18 cellular contexts compared by ENCODE assay signal in the genomic region with DNA sequence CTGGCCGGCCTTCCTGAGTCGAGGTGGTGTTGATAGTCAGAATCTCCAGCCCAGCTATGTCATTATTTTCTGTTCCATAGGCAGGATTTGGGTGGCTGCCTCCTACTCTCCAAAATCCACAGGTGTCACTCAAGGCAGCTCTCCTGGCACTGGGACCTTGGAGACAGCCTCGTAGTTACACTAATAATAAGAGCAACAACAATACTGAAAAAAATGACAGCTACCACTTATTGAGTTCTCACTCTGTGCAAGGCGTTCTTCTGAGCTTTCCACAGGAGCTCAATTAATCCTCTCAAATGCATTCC. TPM values are rescaled to one million over a fixed set of nuclear protein-coding genes. Genes with fewer than 3 reads are reported as not detected.
"Had no signal": no experiment of that assay in that cellular context is flagged by ENCODE, and none has a peak within 500 bp of the region (broad histone marks: within the 10 kb centered on the region; RNA-seq: fewer than 3 reads in every experiment).

No MANE protein-coding gene starts in this region.

- H3K9me3 Mint-ChIP-seq: activated CD8-positive, alpha-beta T cell treated with anti-CD3 and anti-CD28 coated beads for 36 hours; activated naive CD4-positive, alpha-beta T cell treated with anti-CD3 and anti-CD28 coated beads, Interleukin-2, amount 50 U/mL, for 24 hours; neural crest cell; stimulated activated naive CD8-positive, alpha-beta T cell treated with anti-CD3 and anti-CD28 coated beads, Interleukin-15, amount 100 ng/mL, for 72 hours had no signal

- ATAC-seq: activated CD8-positive, alpha-beta T cell treated with anti-CD3 and anti-CD28 coated beads for 36 hours; activated T-cell treated with anti-CD3 and anti-CD28 coated beads, Interleukin-2, amount 50 U/mL, for 4 hours; left colon; sciatic nerve; stimulated activated naive CD8-positive, alpha-beta T cell treated with anti-CD3 and anti-CD28 coated beads, Interleukin-15, amount 100 ng/mL, for 72 hours; upper lobe of right lung had no signal

- H3K4me3 Mint-ChIP-seq: activated CD8-positive, alpha-beta T cell treated with anti-CD3 and anti-CD28 coated beads for 36 hours; activated naive CD4-positive, alpha-beta T cell treated with anti-CD3 and anti-CD28 coated beads, Interleukin-2, amount 50 U/mL, for 24 hours; activated T-cell treated with anti-CD3 and anti-CD28 coated beads, Interleukin-2, amount 50 U/mL, for 4 hours; neural crest cell; stimulated activated naive CD8-positive, alpha-beta T cell treated with anti-CD3 and anti-CD28 coated beads, Interleukin-15, amount 100 ng/mL, for 72 hours had no signal

- H3K36me3 Mint-ChIP-seq: activated naive CD4-positive, alpha-beta T cell treated with anti-CD3 and anti-CD28 coated beads, Interleukin-2, amount 50 U/mL, for 24 hours had no signal

- H3K27ac Mint-ChIP-seq: activated CD8-positive, alpha-beta T cell treated with anti-CD3 and anti-CD28 coated beads for 36 hours; activated naive CD4-positive, alpha-beta T cell treated with anti-CD3 and anti-CD28 coated beads, Interleukin-2, amount 50 U/mL, for 24 hours; stimulated activated naive CD8-positive, alpha-beta T cell treated with anti-CD3 and anti-CD28 coated beads, Interleukin-15, amount 100 ng/mL, for 72 hours had no signal

- H3K4me3 ChIP-seq: adrenal gland, lung, spleen, testis, upper lobe of right lung had no signal

- H3K27ac ChIP-seq: adrenal gland, spleen, testis, upper lobe of right lung had no signal

- H3K36me3 ChIP-seq: adrenal gland, spleen, upper lobe of right lung had no signal

- H3K9me3 ChIP-seq: adrenal gland, testis, upper lobe of right lung had no signal

- H3K4me1 ChIP-seq: adrenal gland, spleen, testis, upper lobe of right lung had no signal

- DNase-seq: activated CD4-positive, alpha-beta T cell treated with anti-CD3 and anti-CD28 coated beads for 48 hours; activated CD8-positive, alpha-beta T cell treated with anti-CD3 and anti-CD28 coated beads for 36 hours; activated effector memory CD4-positive, alpha-beta T cell treated with anti-CD3 and anti-CD28 coated beads, Interleukin-2, amount 50 U/mL, for 16 hours; activated T-cell treated with anti-CD3 and anti-CD28 coated beads, Interleukin-2, amount 50 U/mL, for 4 hours; adrenal gland; foreskin melanocyte; left colon; spleen; stimulated activated naive CD8-positive, alpha-beta T cell treated with anti-CD3 and anti-CD28 coated beads, Interleukin-15, amount 100 ng/mL, for 72 hours; testis; upper lobe of right lung had no signal

- H3K27me3 ChIP-seq: testis had no signal

- H3K4me1 Mint-ChIP-seq: activated naive CD4-positive, alpha-beta T cell treated with anti-CD3 and anti-CD28 coated beads, Interleukin-2, amount 50 U/mL, for 24 hours; neural crest cell; stimulated activated naive CD8-positive, alpha-beta T cell treated with anti-CD3 and anti-CD28 coated beads, Interleukin-15, amount 100 ng/mL, for 72 hours had no signal

RNA-seq across cellular contexts. Expression of a gene that starts 12.2 kb away (rescaled TPM):
- total RNA-seq: activated CD8-positive, alpha-beta T cell treated with anti-CD3 and anti-CD28 coated beads for 36 hours; activated T-cell treated with anti-CD3 and anti-CD28 coated beads, Interleukin-2, amount 50 U/mL, for 4 hours; adrenal gland; cardiac septum; neural crest cell; osteocyte; pulmonary artery endothelial cell; sciatic nerve; spleen; upper lobe of right lung had no signal

RNA-seq across cellular contexts. Expression of a gene that starts 17.9 kb away (rescaled TPM):
- total RNA-seq: activated CD8-positive, alpha-beta T cell treated with anti-CD3 and anti-CD28 coated beads for 36 hours; activated T-cell treated with anti-CD3 and anti-CD28 coated beads, Interleukin-2, amount 50 U/mL, for 4 hours; adrenal gland; cardiac septum; neural crest cell; osteocyte; pulmonary artery endothelial cell; spleen; upper lobe of right lung had no signal

RNA-seq across cellular contexts. Expression of a gene that starts 20.6 kb away (rescaled TPM):
- total RNA-seq: activated CD8-positive, alpha-beta T cell treated with anti-CD3 and anti-CD28 coated beads for 36 hours; adrenal gland; cardiac septum; neural crest cell; osteocyte; pulmonary artery endothelial cell; spleen had no signal

RNA-seq across cellular contexts. Expression of a gene that starts 27.5 kb away (rescaled TPM):
- total RNA-seq: activated CD8-positive, alpha-beta T cell treated with anti-CD3 and anti-CD28 coated beads for 36 hours; activated T-cell treated with anti-CD3 and anti-CD28 coated beads, Interleukin-2, amount 50 U/mL, for 4 hours; cardiac septum; neural crest cell; osteocyte; pulmonary artery endothelial cell; spleen had no signal

RNA-seq across cellular contexts. Expression of a gene that starts 35.7 kb away (rescaled TPM):
- total RNA-seq: osteocyte, pulmonary artery endothelial cell, upper lobe of right lung had no signal
